9 cellular contexts compared by ENCODE assay signal in the genomic region with DNA sequence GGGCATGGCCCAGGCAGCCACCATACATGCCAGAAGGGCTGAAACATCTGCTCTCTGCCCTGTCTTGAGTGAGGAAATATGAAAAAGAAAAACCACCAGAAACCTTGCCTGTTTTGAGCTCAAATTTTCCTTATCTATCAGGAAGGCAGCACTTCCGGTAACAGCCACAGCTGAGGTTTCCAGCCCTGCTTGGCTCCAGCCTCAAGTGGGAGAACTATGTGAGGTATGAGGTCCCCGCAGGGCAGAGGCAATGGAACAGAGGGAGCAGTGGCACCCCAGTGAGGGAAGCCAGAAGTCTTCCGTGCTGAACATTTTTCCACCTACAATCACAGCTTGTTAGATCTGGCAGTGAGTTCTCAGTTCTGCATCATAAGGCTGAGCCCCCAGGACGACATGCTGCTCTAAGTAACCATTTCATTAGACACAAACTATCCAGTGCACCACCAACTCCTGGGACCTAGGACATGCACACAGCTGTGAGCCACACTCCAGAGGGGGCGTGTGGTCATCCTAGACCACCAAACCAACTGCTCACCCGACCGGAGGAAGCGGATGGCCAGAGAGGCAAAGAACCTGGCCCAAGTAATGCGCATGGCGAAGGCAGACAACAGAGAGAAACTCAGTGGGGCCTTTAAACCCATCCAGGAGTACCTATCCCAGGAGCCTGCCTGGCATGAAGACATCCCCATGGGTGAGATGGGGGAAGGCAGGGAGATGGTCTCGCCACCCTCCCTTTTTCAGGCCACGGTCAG. TPM values are rescaled to one million over a fixed set of nuclear protein-coding genes. Genes with fewer than 3 reads are reported as not detected.
DNase-seq lines count a peak whose midpoint lies in the region; ATAC-seq, FAIRE-seq and TF ChIP-seq lines count a peak whose summit lies in the region.
"Had no signal": no experiment of that assay in that cellular context is flagged by ENCODE, and none has a peak within 500 bp of the region (broad histone marks: within the 10 kb centered on the region; RNA-seq: fewer than 3 reads in every experiment).

No MANE protein-coding gene starts in this region.

- no peak overlapping the region for H3K56ac ChIP-seq in H1 (replicated peaks; ENCODE audit: insufficient read length, low read depth, low read length)

- CTCF ChIA-PET in H1 (lab: Charles Lee; ENCODE audit: partially characterized antibody) (interaction anchor here (0.7 to 1.8 kb wide), 3 partner anchors 9 to 25 kb away, joined by 4 to 6 read pairs (median 5); no protein-coding TSS in a partner anchor), GM10248 (lab: Yijun Ruan, JAX) (interaction anchor here (0.8 to 1.3 kb wide), 2 partner anchors 14 to 24 kb away, joined by 3 to 8 read pairs; no protein-coding TSS in a partner anchor)

- no peaks in the 10 kb centered on the region for H3K9me3 Mint-ChIP-seq in natural killer cell treated with Interleukin-12 subunit alpha and Interleukin-12 subunit beta and Interleukin-15 and Interleukin-18, amount 100 ng/mL, for 72 hours

- no peaks in the 10 kb centered on the region for H3K27me3 Mint-ChIP-seq in natural killer cell treated with Interleukin-12 subunit alpha and Interleukin-12 subunit beta and Interleukin-15 and Interleukin-18, amount 100 ng/mL, for 72 hours

- peak overlapping the region; percentile 94 to 95 for H3K27ac Mint-ChIP-seq in natural killer cell treated with Interleukin-12 subunit alpha and Interleukin-12 subunit beta and Interleukin-15 and Interleukin-18, amount 100 ng/mL, for 72 hours

- H3K4me1 ChIP-seq in BLaER1 (peaks cover 100% of the 10 kb centered on the region), H1 (replicated peaks in 1 of 4; ENCODE audit: control insufficient read depth in 3 of 4, insufficient read depth in 4 of 4, low read length in 3 of 4) (peaks cover 0 to 16% (median 9%) of the 10 kb centered on the region in 4 experiments; a peak in 5 of 7 replicates)

- POLR2A ChIA-PET in H1 (lab: Charles Lee; ENCODE audit: partially characterized antibody), result interaction anchor here (1.3 to 14.7 kb wide), 6 partner anchors 10 to 25 kb away, joined by 4 to 197 read pairs (median 8); partner anchors contain the start of gene WDR1
- POLR2A ChIA-PET in GM10248 (lab: Yijun Ruan, JAX), result interaction anchor here (4.6 kb wide), 1 partner anchor 25 kb away, joined by 63 read pairs; the partner anchor contains the start of gene WDR1

- H3K27ac ChIP-seq in BLaER1 (peak overlapping the region; percentile 98), SK-N-MC (peak overlapping the region; percentile 91), H1 (ENCODE audit: low read depth, low read length) (no peak overlapping the region)

- no peak overlapping the region for H2AFZ ChIP-seq in H1 (ENCODE audit: low read length)

- H3K4me2 ChIP-seq in BLaER1, result peak overlapping the region; percentile 97
- no peak overlapping the region for H3K4me2 ChIP-seq in H1 (ENCODE audit: insufficient read depth in 1 of 2, low read depth in 2 of 2, low read length in 2 of 2)

- H3K27me3 ChIP-seq in BLaER1, result no peaks in the 10 kb centered on the region
- H3K27me3 ChIP-seq in H1 (replicated peaks in 1 of 4; ENCODE audit: control insufficient read depth in 3 of 4, extremely low read depth in 1 of 4, insufficient read depth in 3 of 4, low read length in 3 of 4), result no peaks in the 10 kb centered on the region

- peaks cover 0 to 93% of the 10 kb centered on the region in 2 experiments; a peak in 2 of 4 replicates for H3K79me2 ChIP-seq in H1 (ENCODE audit: control insufficient read depth in 1 of 2, insufficient read depth in 2 of 2, low read length in 2 of 2)

- H3K9me3 ChIP-seq in BLaER1 (no peaks in the 10 kb centered on the region), SK-N-MC (ENCODE audit: low read depth, low read length) (no peaks in the 10 kb centered on the region), H1 (ENCODE audit: insufficient read depth in 2 of 2, low read depth in 1 of 2, low read length in 1 of 2) (no peaks in the 10 kb centered on the region)

- H4K20me1 ChIP-seq in BLaER1, result peaks cover 60% of the 10 kb centered on the region
- H4K20me1 ChIP-seq in H1 (replicated peaks in 1 of 2; ENCODE audit: control insufficient read depth in 1 of 2, insufficient read depth in 2 of 2, low read length in 2 of 2), result peaks cover 40 to 50% of the 10 kb centered on the region in 2 experiments

- FAIRE-seq in H1 (lab: Jason Lieb, UNC), result no peak
- no peak for FAIRE-seq in D721Med (lab: Jason Lieb, UNC)
- FAIRE-seq: islet of Langerhans had no signal

- H3K9ac ChIP-seq in BLaER1, result peak overlapping the region; percentile 86
- H3K9ac ChIP-seq in SK-N-MC (ENCODE audit: insufficient read length), result no peak overlapping the region
- no peak overlapping the region for H3K9ac ChIP-seq in H1 (replicated peaks in 1 of 4; ENCODE audit: extremely low read depth in 1 of 4, low read depth in 3 of 4, low read length in 3 of 4)

- H2BK20ac ChIP-seq in H1 (ENCODE audit: low read length), result no peak overlapping the region

- H3K23ac ChIP-seq in H1 (ENCODE audit: insufficient read length), result no peak overlapping the region

- no peak overlapping the region for H4K91ac ChIP-seq in H1 (replicated peaks; ENCODE audit: insufficient read length, low read length)

- H3K4ac ChIP-seq in H1 (replicated peaks; ENCODE audit: insufficient read length, low read depth, low read length), result no peak overlapping the region

- H2BK15ac ChIP-seq in H1 (ENCODE audit: low read length), result no peak overlapping the region

- no peak overlapping the region for H4K5ac ChIP-seq in H1 (ENCODE audit: insufficient read length, low read depth, low read length)

- H3K4me1 Mint-ChIP-seq in natural killer cell treated with Interleukin-12 subunit alpha and Interleukin-12 subunit beta and Interleukin-15 and Interleukin-18, amount 100 ng/mL, for 72 hours (ENCODE audit: low read depth in 2 of 2), result peaks cover 61 to 78% of the 10 kb centered on the region in 2 donors

- 84% methylated on average over 12 of the region's 12 CpGs; no CpG with 5 or more reads in 1 of the 2 experiments for WGBS in H1 (ENCODE audit: extremely low coverage in 1 of 2, insufficient coverage in 1 of 2, insufficient read length in 1 of 2, insufficient replicate concordance in 2 of 2, low coverage in 1 of 2, low lambda C conversion rate in 2 of 2, missing lambda C conversion rate in 1 of 2), 2 experiments

- H3K4me3 Mint-ChIP-seq in natural killer cell treated with Interleukin-12 subunit alpha and Interleukin-12 subunit beta and Interleukin-15 and Interleukin-18, amount 100 ng/mL, for 72 hours, result peak overlapping the region; percentile 77

- no peak overlapping the region for H4K8ac ChIP-seq in H1 (ENCODE audit: extremely low read depth, insufficient read depth, low read length)

- H3K14ac ChIP-seq in H1 (ENCODE audit: insufficient read length), result no peak overlapping the region

- peaks cover 5% of the 10 kb centered on the region for H3K36me3 Mint-ChIP-seq in natural killer cell treated with Interleukin-12 subunit alpha and Interleukin-12 subunit beta and Interleukin-15 and Interleukin-18, amount 100 ng/mL, for 72 hours

- H3K36me3 ChIP-seq in BLaER1, result peaks cover 60% of the 10 kb centered on the region
- H3K36me3 ChIP-seq in SK-N-MC (ENCODE audit: insufficient read depth, low read length), result peaks cover 12% of the 10 kb centered on the region; the same call in 1 of the 2 replicates
- H3K36me3 ChIP-seq in H1 (ENCODE audit: control insufficient read depth in 2 of 4, insufficient read depth in 4 of 4, low read length in 3 of 4), result peaks cover 44 to 90% (median 71%) of the 10 kb centered on the region in 4 experiments

- TF ChIP-seq EP300 in H1 (IDR thresholded peaks at IDR 0.05; ENCODE audit: borderline replicate concordance in 1 of 2, low read depth in 2 of 2, low read length in 2 of 2), result no peak

- no peak for TF ChIP-seq POLR2A in H1 (IDR thresholded peaks at IDR 0.05; ENCODE audit: control extremely low read depth in 1 of 2, low read depth in 2 of 2, low read length in 2 of 2)

- TF ChIP-seq CTCF in H1 (IDR thresholded peaks at IDR 0.05; ENCODE audit: control extremely low read depth in 1 of 3, insufficient read depth in 1 of 3, low read depth in 1 of 3, low read length in 3 of 3) (no peak), GM10248 (IDR thresholded peaks at IDR 0.05; ENCODE audit: control extremely low read depth, extremely low read depth, low read depth, missing control alignments) (no peak), D721Med (IDR thresholded peaks at IDR 0.05; ENCODE audit: insufficient read depth, missing control alignments) (no peak)

- DNase-seq in SK-N-MC (ENCODE audit: low read depth, low spot score) (peak; percentile 48), H1 (ENCODE audit: low read depth in 1 of 2, low spot score in 2 of 2) (no peak), NCI-H1694 (lab: John Stamatoyannopoulos, UW) (no peak), GM10248 (ENCODE audit: extremely low spot score) (no peak), D721Med (ENCODE audit: insufficient read length, low spot score) (no peak)
- DNase-seq in natural killer cell treated with Interleukin-12 subunit alpha and Interleukin-12 subunit beta and Interleukin-15 and Interleukin-18, amount 100 ng/mL, for 72 hours (ENCODE audit: low spot score), result no peak

- no peak overlapping the region for H2AK5ac ChIP-seq in H1 (ENCODE audit: low read depth, low read length)

- no peak overlapping the region for H3K18ac ChIP-seq in H1 (ENCODE audit: extremely low read depth, low read length)

- no peak overlapping the region for H2BK12ac ChIP-seq in H1 (ENCODE audit: low read depth, low read length)

- TF ChIP-seq RAD21 in H1 (IDR thresholded peaks at IDR 0.05 in 1 of 2, conservative IDR thresholded peaks at IDR 0.05 in 1 of 2; ENCODE audit: low read depth in 2 of 2, low read length in 2 of 2), result no peak

- no peak for ATAC-seq in natural killer cell treated with Interleukin-12 subunit alpha and Interleukin-12 subunit beta and Interleukin-15 and Interleukin-18, amount 100 ng/mL, for 72 hours
- no peak for ATAC-seq in HG03571 (IDR thresholded peaks at IDR 0.05; ENCODE audit: unreplicated experiment)

- H3K4me3 ChIP-seq in BLaER1, result peak overlapping the region; percentile 60
- H3K4me3 ChIP-seq in SK-N-MC, result no peak overlapping the region
- H3K4me3 ChIP-seq in H1 (ENCODE audit: extremely low read depth in 1 of 4, insufficient read depth in 2 of 4, low read depth in 3 of 4, low read length in 4 of 4), result no peak overlapping the region

- no peak overlapping the region; the same call in 1 of the 2 replicates for H2BK5ac ChIP-seq in H1 (ENCODE audit: low read depth, low read length)

- peaks cover 35% of the 10 kb centered on the region for H3K79me1 ChIP-seq in H1 (ENCODE audit: low read depth, low read length)

- H3K23me2 ChIP-seq in H1 (ENCODE audit: low read depth, low read length), result no peaks in the 10 kb centered on the region; the same call in 1 of the 2 replicates

- H2BK120ac ChIP-seq in H1 (replicated peaks; ENCODE audit: low read depth, low read length), result no peak overlapping the region

RNA-seq across cellular contexts. Expression of gene WDR1, which starts 22.6 kb away (rescaled TPM):
- total RNA-seq in H1 (2021; fragmentation: NEBNext Ultra II Directional; extraction: Animal tissue kit (Norgen Biotek cat#: 25700)), result 315 and 339 TPM in 2 replicates
- polyA plus RNA-seq in H1 (2011; rRNA removed), result 377 and 432 TPM in 2 replicates
- 375 TPM for polyA plus RNA-seq in H1 (2011; cell fraction: cytosol; rRNA removed)
- 381 TPM for polyA plus RNA-seq in H1 (2011; cell fraction: nucleus; rRNA removed)
- 213 to 348 TPM (median 304 TPM) in 4 replicates for polyA plus RNA-seq in H1 (2012, experiment 1 of 2)
- polyA plus RNA-seq in H1 (2012, experiment 2 of 2), result 195 TPM
- 135 TPM for polyA plus RNA-seq in H1 (2013, experiment 1 of 2)
- polyA plus RNA-seq in H1 (2013, experiment 2 of 2), result 138 TPM
- polyA minus RNA-seq in H1 (2011; rRNA and poly(A)+ RNA removed), result 264 and 269 TPM in 2 replicates
- polyA minus RNA-seq in H1 (2011; cell fraction: cytosol; rRNA and poly(A)+ RNA removed), result 174 TPM
- 135 TPM for polyA minus RNA-seq in H1 (2011; cell fraction: nucleus; rRNA and poly(A)+ RNA removed)
- 100 to 1,000 TPM; 550 to 559 TPM for total RNA-seq in natural killer cell treated with Interleukin-12 subunit alpha and Interleukin-12 subunit beta and Interleukin-15 and Interleukin-18, amount 100 ng/mL, for 72 hours
